ENCODE assay signal across 23 cellular contexts in genomic region chr11:117910941-117911630, GRCh38. TPM values are rescaled to one million over a fixed set of nuclear protein-coding genes. Genes with fewer than 3 reads are reported as not detected.
"Had no signal": no experiment of that assay in that cellular context is flagged by ENCODE, and none has a peak within 500 bp of the region (broad histone marks: within the 10 kb centered on the region; RNA-seq: fewer than 3 reads in every experiment).

No MANE protein-coding gene starts in this region.

- H3K4me3 ChIP-seq: adrenal gland, breast epithelium, lower lobe of right lung, suprapubic skin, transverse colon, uterus had no signal

- DNase-seq: activated CD4-positive, alpha-beta T cell treated with anti-CD3 and anti-CD28 coated beads, Interleukin-2, amount 10 ng/mL, durations not matched to agents 24 days and 14 days; activated naive CD4-positive, alpha-beta T cell treated with anti-CD3 and anti-CD28 coated beads, Interleukin-2, amount 50 U/mL, for 16 hours; activated T-cell treated with anti-CD3 and anti-CD28 coated beads for 4 hours; effector memory CD8-positive, alpha-beta T cell; foreskin fibroblast; glutamatergic neuron; hypothalamus; lower lobe of right lung; occipital lobe; retina; stimulated activated naive CD8-positive, alpha-beta T cell treated with anti-CD3 and anti-CD28 coated beads, Interleukin-15, amount 100 ng/mL, for 72 hours; transverse colon had no signal

- H3K9me3 ChIP-seq: adrenal gland, breast epithelium, lower lobe of right lung, suprapubic skin, transverse colon, uterus had no signal

- H3K27me3 ChIP-seq: adrenal gland, breast epithelium, transverse colon, uterus had no signal

- H3K4me3 Mint-ChIP-seq: activated CD4-positive, alpha-beta T cell treated with anti-CD3 and anti-CD28 coated beads, Interleukin-2, amount 10 ng/mL, durations not matched to agents 24 days and 14 days; activated T-helper 17 cell treated with anti-CD3 and anti-CD28 coated beads, Interleukin-2, amount 50 U/mL, for 72 hours; effector memory CD8-positive, alpha-beta T cell; mesothelial cell of epicardium; nephron; stimulated activated naive CD8-positive, alpha-beta T cell treated with anti-CD3 and anti-CD28 coated beads, Interleukin-15, amount 100 ng/mL, for 72 hours had no signal

- H3K27ac ChIP-seq: adrenal gland, breast epithelium, lower lobe of right lung, suprapubic skin, transverse colon, uterus had no signal

- H3K9me3 Mint-ChIP-seq: activated CD4-positive, alpha-beta T cell treated with anti-CD3 and anti-CD28 coated beads, Interleukin-2, amount 10 ng/mL, durations not matched to agents 24 days and 14 days; activated T-helper 17 cell treated with anti-CD3 and anti-CD28 coated beads, Interleukin-2, amount 50 U/mL, for 72 hours; effector memory CD8-positive, alpha-beta T cell; mesothelial cell of epicardium; nephron; stimulated activated naive CD8-positive, alpha-beta T cell treated with anti-CD3 and anti-CD28 coated beads, Interleukin-15, amount 100 ng/mL, for 72 hours had no signal

- ATAC-seq: activated T-helper 17 cell treated with anti-CD3 and anti-CD28 coated beads, Interleukin-2, amount 50 U/mL, for 72 hours; effector memory CD8-positive, alpha-beta T cell; lower lobe of right lung; stimulated activated naive CD8-positive, alpha-beta T cell treated with anti-CD3 and anti-CD28 coated beads, Interleukin-15, amount 100 ng/mL, for 72 hours had no signal

- H3K36me3 ChIP-seq: adrenal gland, breast epithelium, lower lobe of right lung, suprapubic skin, transverse colon, uterus had no signal

- H3K27ac Mint-ChIP-seq: activated CD4-positive, alpha-beta T cell treated with anti-CD3 and anti-CD28 coated beads, Interleukin-2, amount 10 ng/mL, durations not matched to agents 24 days and 14 days; activated T-helper 17 cell treated with anti-CD3 and anti-CD28 coated beads, Interleukin-2, amount 50 U/mL, for 72 hours; effector memory CD8-positive, alpha-beta T cell; mesothelial cell of epicardium; nephron; stimulated activated naive CD8-positive, alpha-beta T cell treated with anti-CD3 and anti-CD28 coated beads, Interleukin-15, amount 100 ng/mL, for 72 hours had no signal

- H3K4me1 ChIP-seq: breast epithelium, uterus had no signal

- H3K27me3 Mint-ChIP-seq: activated CD4-positive, alpha-beta T cell treated with anti-CD3 and anti-CD28 coated beads, Interleukin-2, amount 10 ng/mL, durations not matched to agents 24 days and 14 days; activated T-helper 17 cell treated with anti-CD3 and anti-CD28 coated beads, Interleukin-2, amount 50 U/mL, for 72 hours; stimulated activated naive CD8-positive, alpha-beta T cell treated with anti-CD3 and anti-CD28 coated beads, Interleukin-15, amount 100 ng/mL, for 72 hours had no signal

RNA-seq across cellular contexts. Expression of gene TMPRSS13, which starts 18.1 kb away (rescaled TPM):
- total RNA-seq: dermis microvascular lymphatic vessel endothelial cell, skeletal muscle tissue had no signal

RNA-seq across cellular contexts. Expression of gene FXYD6, which starts 34.6 kb away (rescaled TPM):
- total RNA-seq: activated CD4-positive, alpha-beta T cell treated with anti-CD3 and anti-CD28 coated beads, Interleukin-2, amount 10 ng/mL, durations not matched to agents 24 days and 14 days; T-helper 1 cell treated with Interleukin-12 subunit alpha and Interleukin-12 subunit beta and Interleukin-4 antibody, amounts not matched to agents 30 ng/mL and 1 ng/mL, for 36 hours had no signal
- polyA plus RNA-seq: keratinocyte had no signal
